8 cellular contexts compared by ENCODE assay signal in the genomic region with DNA sequence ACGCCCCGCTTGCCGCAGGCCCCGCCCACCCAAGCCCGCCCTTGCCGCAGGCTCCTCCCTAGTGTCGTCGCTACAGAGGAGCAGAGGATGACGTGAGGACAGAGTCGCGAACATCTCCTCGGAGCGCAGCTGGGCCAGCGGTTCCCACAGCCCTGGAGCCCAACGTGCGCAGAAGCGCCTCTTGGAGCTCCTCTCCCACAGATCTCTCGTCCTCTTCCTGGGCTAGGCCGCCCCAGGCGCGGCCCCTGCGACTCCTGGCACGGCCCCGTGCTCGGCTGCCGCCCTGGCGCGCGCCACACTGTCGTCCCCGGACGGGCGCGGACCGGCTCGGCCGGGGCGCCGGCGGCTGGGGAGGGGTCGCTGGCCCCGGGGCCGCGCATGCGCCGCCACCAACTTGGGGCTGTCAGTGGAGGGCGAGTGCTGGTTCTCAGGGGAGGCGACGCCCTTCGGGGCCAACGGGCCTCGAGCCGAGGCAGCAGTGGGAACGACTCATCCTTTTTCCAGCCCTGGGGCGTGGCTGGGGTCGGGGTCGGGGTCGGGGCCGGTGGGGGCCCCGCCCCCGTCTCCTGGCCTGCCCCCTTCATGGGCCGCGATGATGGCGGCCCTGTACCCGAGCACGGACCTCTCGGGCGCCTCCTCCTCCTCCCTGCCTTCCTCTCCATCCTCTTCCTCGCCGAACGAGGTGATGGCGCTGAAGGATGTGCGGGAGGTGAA.
A peak's percentile ranks its signal among the peaks of the same experiment; 100 is the strongest.
DNase-seq lines count a peak whose midpoint lies in the region; ATAC-seq lines count a peak whose summit lies in the region.

Gene TRPC1, plus strand, starts transcription at position 67 of the 714 bp plus-strand sequence. Its CDS starts 526 bp downstream, at position 593.

- peak; percentile 95 for ATAC-seq in GM19372 (IDR thresholded peaks at IDR 0.05; ENCODE audit: low read depth, unreplicated experiment)
- ATAC-seq in HG03520 (IDR thresholded peaks at IDR 0.05; ENCODE audit: unreplicated experiment): peak; percentile 97

- DNase-seq in CD1c-positive myeloid dendritic cell (ENCODE audit: extremely low spot score) (peak; percentile 78), NCI-H82 treated with DMSO at 0.1 percent for 48 hours (lab: John Stamatoyannopoulos, UW; ENCODE audit: unreplicated experiment) (peak; percentile 66), epidermal melanocyte (ENCODE audit: insufficient read length, low spot score) (peak; percentile 94), midbrain (lab: John Stamatoyannopoulos, UW) (peak; percentile 87)
- peak; percentile 58 for DNase-seq in activated CD8-positive, alpha-beta memory T cell treated with anti-CD3 and anti-CD28 coated beads, Interleukin-2, amount 50 U/mL, for 1 hour (ENCODE audit: extremely low read depth)
- DNase-seq in stimulated activated CD8-positive, alpha-beta memory T cell treated with anti-CD3 and anti-CD28 coated beads, Interleukin-15, amount 100 ng/mL, for 48 hours (ENCODE audit: low read depth in 2 of 2): peak; percentile 64 to 73

Comparison
In these comparisons a context has a peak if more than half of its experiments do, and no peak if none do; other contexts are left out.
1. Peak in every context shown above with its lines: DNase-seq and ATAC-seq.